24 cellular contexts compared by ENCODE assay signal in the genomic region with DNA sequence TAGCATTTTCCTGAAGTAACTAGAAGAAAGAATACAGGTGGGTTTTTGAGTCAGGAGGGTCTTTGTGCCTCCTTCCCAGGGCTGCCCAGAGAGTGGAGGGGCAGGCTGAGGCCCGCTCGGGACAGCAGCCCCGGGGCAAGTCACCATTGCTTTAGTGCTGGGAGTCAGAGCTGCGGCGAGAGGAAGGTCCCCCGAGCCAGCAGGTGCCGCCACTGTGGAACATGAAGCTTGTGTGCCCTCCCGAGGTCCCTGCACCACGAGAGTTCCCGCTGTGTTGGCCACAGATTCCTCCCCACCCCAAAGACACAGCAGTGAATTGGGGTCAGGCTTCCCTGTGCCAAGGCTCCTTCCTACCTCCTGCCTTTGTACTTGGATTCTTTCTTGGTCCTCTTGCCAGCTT. TPM values are rescaled to one million over a fixed set of nuclear protein-coding genes. Genes with fewer than 3 reads are reported as not detected.
DNase-seq lines count a peak whose midpoint lies in the region; ATAC-seq and TF ChIP-seq lines count a peak whose summit lies in the region.
"Had no signal": no experiment of that assay in that cellular context is flagged by ENCODE, and none has a peak within 500 bp of the region (broad histone marks: within the 10 kb centered on the region; RNA-seq: fewer than 3 reads in every experiment).

No MANE protein-coding gene starts in this region.

- no peak for TF ChIP-seq CTCF in tibial artery (IDR thresholded peaks at IDR 0.05)

- no peaks in the 10 kb centered on the region for H3K27me3 Mint-ChIP-seq in activated CD8-positive, alpha-beta memory T cell treated with anti-CD3 and anti-CD28 coated beads, Interleukin-2, amount 10 ng/mL, durations not matched to agents 7 days and 5 days
- no peaks in the 10 kb centered on the region for H3K27me3 Mint-ChIP-seq in activated T-helper 17 cell treated with anti-CD3 and anti-CD28 coated beads, Interleukin-2, amount 50 U/mL, for 72 hours
- no peaks in the 10 kb centered on the region for H3K27me3 Mint-ChIP-seq in activated naive CD4-positive, alpha-beta T cell treated with anti-CD3 and anti-CD28 coated beads, Interleukin-2, amount 10 ng/mL, durations not matched to agents 7 days and 5 days
- H3K27me3 Mint-ChIP-seq: activated naive CD8-positive, alpha-beta T cell; type B pancreatic cell had no signal

- peaks cover 0 to 35% (median 27%) of the 10 kb centered on the region in 4 donors for H3K4me1 ChIP-seq in tibial artery
- H3K4me1 ChIP-seq: BE2C had no signal

- no peak for ATAC-seq in activated CD8-positive, alpha-beta memory T cell treated with anti-CD3 and anti-CD28 coated beads, Interleukin-2, amount 10 ng/mL, durations not matched to agents 7 days and 5 days
- no peak for ATAC-seq in activated T-helper 17 cell treated with anti-CD3 and anti-CD28 coated beads, Interleukin-2, amount 50 U/mL, for 72 hours (replicated peaks)
- no peak for ATAC-seq in GM21515 (IDR thresholded peaks at IDR 0.05; ENCODE audit: unreplicated experiment)
- ATAC-seq: left colon; stimulated activated naive CD8-positive, alpha-beta T cell treated with anti-CD3 and anti-CD28 coated beads, Interleukin-15, Interleukin-2, amounts not matched to agents 100 U/mL and 50 U/mL, for 24 hours had no signal

- peak overlapping the region; percentile 8 to 51 for H3K27ac ChIP-seq in tibial artery
- H3K27ac ChIP-seq: cardiac muscle cell had no signal

- H3K4me3 ChIP-seq in tibial artery (no peak overlapping the region), MG63 (no peak overlapping the region)
- H3K4me3 ChIP-seq: cardiac muscle cell had no signal

- peaks cover 14% of the 10 kb centered on the region for H3K36me3 Mint-ChIP-seq in activated CD8-positive, alpha-beta memory T cell treated with anti-CD3 and anti-CD28 coated beads, Interleukin-2, amount 10 ng/mL, durations not matched to agents 7 days and 5 days
- H3K36me3 Mint-ChIP-seq in activated T-helper 17 cell treated with anti-CD3 and anti-CD28 coated beads, Interleukin-2, amount 50 U/mL, for 72 hours (ENCODE audit: low read depth) = peaks cover 100% of the 10 kb centered on the region
- H3K36me3 Mint-ChIP-seq in activated naive CD4-positive, alpha-beta T cell treated with anti-CD3 and anti-CD28 coated beads, Interleukin-2, amount 10 ng/mL, durations not matched to agents 7 days and 5 days = peaks cover 32% of the 10 kb centered on the region
- H3K36me3 Mint-ChIP-seq: activated naive CD8-positive, alpha-beta T cell had no signal

- DNase-seq in activated CD8-positive, alpha-beta memory T cell treated with anti-CD3 and anti-CD28 coated beads, Interleukin-2, amount 10 ng/mL, durations not matched to agents 7 days and 5 days = peak; percentile 22
- DNase-seq in activated CD8-positive, alpha-beta memory T cell treated with anti-CD3 and anti-CD28 coated beads, Interleukin-2, amount 50 U/mL, for 4 hours = no peak
- DNase-seq in iPS-NIHi7 (ENCODE audit: extremely low spot score) (peak; percentile 39), tibial artery (no peak), MG63 (no peak)
- DNase-seq in activated naive CD4-positive, alpha-beta T cell treated with anti-CD3 and anti-CD28 coated beads, Interleukin-2, amount 10 ng/mL, durations not matched to agents 7 days and 5 days = no peak
- DNase-seq: activated CD4-positive, alpha-beta T cell treated with anti-CD3 and anti-CD28 coated beads for 4 hours; aorta; BE2C; dermis blood vessel endothelial cell; GOT3; Kasumi-1; left colon; mesenchymal stem cell; NCI-H1694; NCI-H526; stimulated activated CD4-positive, alpha-beta T cell treated with anti-CD3 and anti-CD28 coated beads, Interleukin-12 subunit alpha, Interleukin-12 subunit beta, amount 100 ng/mL, for 4 hours; stimulated activated CD4-positive, alpha-beta T cell treated with anti-CD3 and anti-CD28 coated beads, Interleukin-4, amount 100 ng/mL, for 4 hours; stimulated activated naive CD8-positive, alpha-beta T cell treated with anti-CD3 and anti-CD28 coated beads, Interleukin-15, Interleukin-2, amounts not matched to agents 100 U/mL and 50 U/mL, for 24 hours had no signal

- intact Hi-C loops in tibial artery (cut with DNase I; ENCODE audit: low total_unique reads) = no loop called here

- H3K9me3 Mint-ChIP-seq in activated CD8-positive, alpha-beta memory T cell treated with anti-CD3 and anti-CD28 coated beads, Interleukin-2, amount 10 ng/mL, durations not matched to agents 7 days and 5 days (ENCODE audit: low read depth) = no peaks in the 10 kb centered on the region
- H3K9me3 Mint-ChIP-seq in activated T-helper 17 cell treated with anti-CD3 and anti-CD28 coated beads, Interleukin-2, amount 50 U/mL, for 72 hours = no peaks in the 10 kb centered on the region
- H3K9me3 Mint-ChIP-seq in activated naive CD4-positive, alpha-beta T cell treated with anti-CD3 and anti-CD28 coated beads, Interleukin-2, amount 10 ng/mL, durations not matched to agents 7 days and 5 days = no peaks in the 10 kb centered on the region
- H3K9me3 Mint-ChIP-seq: type B pancreatic cell had no signal

- H3K4me1 Mint-ChIP-seq in activated CD8-positive, alpha-beta memory T cell treated with anti-CD3 and anti-CD28 coated beads, Interleukin-2, amount 10 ng/mL, durations not matched to agents 7 days and 5 days = peaks cover 8% of the 10 kb centered on the region
- H3K4me1 Mint-ChIP-seq in activated T-helper 17 cell treated with anti-CD3 and anti-CD28 coated beads, Interleukin-2, amount 50 U/mL, for 72 hours = peaks cover 6% of the 10 kb centered on the region
- H3K4me1 Mint-ChIP-seq in activated naive CD4-positive, alpha-beta T cell treated with anti-CD3 and anti-CD28 coated beads, Interleukin-2, amount 10 ng/mL, durations not matched to agents 7 days and 5 days = peaks cover 12% of the 10 kb centered on the region

- no peak overlapping the region for H3K27ac Mint-ChIP-seq in activated CD8-positive, alpha-beta memory T cell treated with anti-CD3 and anti-CD28 coated beads, Interleukin-2, amount 10 ng/mL, durations not matched to agents 7 days and 5 days
- peak overlapping the region; percentile 26 for H3K27ac Mint-ChIP-seq in activated T-helper 17 cell treated with anti-CD3 and anti-CD28 coated beads, Interleukin-2, amount 50 U/mL, for 72 hours
- no peak overlapping the region for H3K27ac Mint-ChIP-seq in activated naive CD4-positive, alpha-beta T cell treated with anti-CD3 and anti-CD28 coated beads, Interleukin-2, amount 10 ng/mL, durations not matched to agents 7 days and 5 days
- H3K27ac Mint-ChIP-seq: activated naive CD8-positive, alpha-beta T cell; type B pancreatic cell had no signal

- no peak overlapping the region for H3K4me3 Mint-ChIP-seq in activated CD8-positive, alpha-beta memory T cell treated with anti-CD3 and anti-CD28 coated beads, Interleukin-2, amount 10 ng/mL, durations not matched to agents 7 days and 5 days
- H3K4me3 Mint-ChIP-seq in activated T-helper 17 cell treated with anti-CD3 and anti-CD28 coated beads, Interleukin-2, amount 50 U/mL, for 72 hours = no peak overlapping the region
- H3K4me3 Mint-ChIP-seq in activated naive CD4-positive, alpha-beta T cell treated with anti-CD3 and anti-CD28 coated beads, Interleukin-2, amount 10 ng/mL, durations not matched to agents 7 days and 5 days = no peak overlapping the region
- H3K4me3 Mint-ChIP-seq: activated naive CD8-positive, alpha-beta T cell; type B pancreatic cell had no signal

- no peaks in the 10 kb centered on the region for H3K27me3 ChIP-seq in tibial artery
- no peaks in the 10 kb centered on the region for H3K27me3 ChIP-seq in MG63
- H3K27me3 ChIP-seq: BE2C, cardiac muscle cell had no signal

- CTCF ChIA-PET in activated CD8-positive, alpha-beta memory T cell treated with anti-CD3 and anti-CD28 coated beads, Interleukin-2, amount 10 ng/mL, durations not matched to agents 7 days and 5 days (lab: Charles Lee) = no interaction called here
- CTCF ChIA-PET in activated naive CD4-positive, alpha-beta T cell treated with anti-CD3 and anti-CD28 coated beads, Interleukin-2, amount 10 ng/mL, durations not matched to agents 7 days and 5 days (lab: Charles Lee) = no interaction called here

- H3K36me3 ChIP-seq in tibial artery = peaks cover 32 to 63% (median 49%) of the 10 kb centered on the region in 3 donors
- H3K36me3 ChIP-seq in MG63 = peaks cover 5% of the 10 kb centered on the region; the same call in 1 of the 2 replicates
- H3K36me3 ChIP-seq: BE2C had no signal

- H3K9me3 ChIP-seq in tibial artery (no peaks in the 10 kb centered on the region), MG63 (no peaks in the 10 kb centered on the region)
- H3K9me3 ChIP-seq: BE2C had no signal

RNA-seq across cellular contexts. Expression of gene TEX29, which starts 50.9 kb away (rescaled TPM):
- under 1 TPM; 0.40 to 0.96 TPM for total RNA-seq in activated CD8-positive, alpha-beta memory T cell treated with anti-CD3 and anti-CD28 coated beads, Interleukin-2, amount 10 ng/mL, durations not matched to agents 7 days and 5 days
- 1 to 10 TPM; 1.7 to 2.2 TPM for total RNA-seq in activated T-helper 17 cell treated with anti-CD3 and anti-CD28 coated beads, Interleukin-2, amount 50 U/mL, for 72 hours
- not detected in 2 replicates for total RNA-seq in MG63 (2014; rRNA removed; shearing (Covaris generic); ENCODE audit: low replicate concordance)
- total RNA-seq: cardiac muscle cell had no signal

Comparison
In these comparisons a context has a peak if more than half of its experiments do, and no peak if none do; other contexts are left out.
1. DNase-seq: peak in activated CD8-positive, alpha-beta memory T cell treated with anti-CD3 and anti-CD28 coated beads, Interleukin-2, amount 10 ng/mL, durations not matched to agents 7 days and 5 days (single experiment) and iPS-NIHi7 (single experiment); none in activated CD8-positive, alpha-beta memory T cell treated with anti-CD3 and anti-CD28 coated beads, Interleukin-2, amount 50 U/mL, for 4 hours (single experiment), tibial artery (0 of 2), activated naive CD4-positive, alpha-beta T cell treated with anti-CD3 and anti-CD28 coated beads, Interleukin-2, amount 10 ng/mL, durations not matched to agents 7 days and 5 days (single experiment) and MG63 (single experiment).